ENCODE assay signal across 1 cellular context in the genomic region with DNA sequence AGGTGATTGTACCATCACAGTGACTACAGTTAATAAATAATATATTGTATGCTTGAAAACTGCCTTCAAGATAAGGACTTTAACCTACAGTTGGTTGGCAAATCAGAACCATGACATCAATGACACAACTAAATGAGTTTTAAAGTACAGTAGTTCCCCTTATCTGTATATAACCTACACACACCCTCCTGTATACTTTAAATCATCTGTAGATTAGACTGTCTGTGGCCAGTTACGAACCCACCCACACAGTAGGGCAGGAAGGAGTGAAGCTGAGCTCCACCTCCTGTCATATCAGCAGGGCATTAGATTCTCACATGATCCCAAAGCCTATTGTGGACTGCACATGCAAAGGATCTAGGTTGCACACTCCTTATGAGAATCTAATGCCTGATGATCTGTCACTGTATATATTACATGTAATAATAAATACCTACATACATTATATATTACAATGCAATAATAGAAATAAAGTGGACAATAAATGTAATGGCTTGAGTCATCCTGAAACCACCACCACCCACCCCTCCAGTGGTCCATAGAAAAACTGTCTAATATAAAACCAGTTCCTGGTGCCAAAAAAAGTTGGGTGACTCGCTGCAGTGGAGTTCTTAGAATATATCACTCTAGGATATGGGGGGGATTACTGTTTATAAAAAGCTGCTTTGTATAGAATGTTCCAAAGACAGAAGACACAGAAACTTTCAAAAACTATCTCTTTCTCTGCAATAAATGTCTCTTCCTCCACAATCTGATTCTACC.
TF ChIP-seq lines count a peak whose summit lies in the region.

No MANE protein-coding gene starts in this region.

TF ChIP-seq in K562, 482 proteins besides CTCF, POLR2A, EP300 and RAD21 (continues in another document):
- TF ChIP-seq NR2F6 (CRISPR knock-in tag; IDR thresholded peaks at IDR 0.05) (no peak), ZNF780A (CRISPR knock-in tag; IDR thresholded peaks at IDR 0.05) (no peak), KDM2B (CRISPR knock-in tag; IDR thresholded peaks at IDR 0.05) (no peak), CHD2 (IDR thresholded peaks at IDR 0.05; ENCODE audit: low read depth, low read length) (no peak), KLF6 (CRISPR knock-in tag; IDR thresholded peaks at IDR 0.05; ENCODE audit: borderline replicate concordance) (no peak), CBFA2T2 (conservative IDR thresholded peaks at IDR 0.05) (peak; percentile 56), MEIS2 (IDR thresholded peaks at IDR 0.05; ENCODE audit: partially characterized antibody) (peak; percentile 91), ZNF253 (CRISPR knock-in tag; conservative IDR thresholded peaks at IDR 0.05) (no peak), ZC3H8 (IDR thresholded peaks at IDR 0.05) (no peak), PHTF2 (CRISPR knock-in tag; IDR thresholded peaks at IDR 0.05) (no peak), HNRNPL (IDR thresholded peaks at IDR 0.05; ENCODE audit: low read depth, low read length) (no peak), ZKSCAN1 (IDR thresholded peaks at IDR 0.05; ENCODE audit: low read depth, low read length) (peak; percentile 97), HNRNPLL (IDR thresholded peaks at IDR 0.05; ENCODE audit: low read depth, low read length, poor library complexity, severe bottlenecking) (no peak), TAF1 (IDR thresholded peaks at IDR 0.05; ENCODE audit: control insufficient read depth, extremely low read depth, insufficient read depth, low read length, severe bottlenecking) (no peak), ARID1B (IDR thresholded peaks at IDR 0.05) (peak; percentile 30; the same call in 1 of the 2 replicates), JUND (IDR thresholded peaks at IDR 0.05; ENCODE audit: borderline replicate concordance, low read depth, low read length) (0 out of 2 replicates have a peak, but pooled peaks have one; percentile 3), JUND (tag; IDR thresholded peaks at IDR 0.05; ENCODE audit: borderline replicate concordance, low read depth, low read length) (no peak; the same call in 2 of the 3 replicates), RCOR1 (IDR thresholded peaks at IDR 0.05; ENCODE audit: borderline replicate concordance in 1 of 2, low read depth in 2 of 2, low read length in 2 of 2) (peak in 1 of 2 experiments; percentile 77; a peak in 2 of 4 replicates), KAT7 (CRISPR knock-in tag; IDR thresholded peaks at IDR 0.05; ENCODE audit: borderline replicate concordance) (no peak), CBFA2T3 (IDR thresholded peaks at IDR 0.05) (peak; percentile 79), ZNF140 (CRISPR knock-in tag; IDR thresholded peaks at IDR 0.05) (no peak), FOXP1 (CRISPR knock-in tag; IDR thresholded peaks at IDR 0.05) (no peak), KAT8 (IDR thresholded peaks at IDR 0.05; ENCODE audit: low read depth) (no peak), TAL1 (IDR thresholded peaks at IDR 0.05) (peak; percentile 25; the same call in 1 of the 2 replicates), SP2 (IDR thresholded peaks at IDR 0.05; ENCODE audit: extremely low read depth, low read depth, low read length, poor library complexity, severe bottlenecking) (no peak), HNRNPH1 (optimal IDR thresholded peaks at IDR 0.05; ENCODE audit: low read depth, low read length) (no peak), ELF2 (CRISPR knock-in tag; IDR thresholded peaks at IDR 0.05) (no peak), ZNF282 (CRISPR knock-in tag; IDR thresholded peaks at IDR 0.05) (no peak), TEAD4 (IDR thresholded peaks at IDR 0.05; ENCODE audit: low read length) (peak; percentile 70; the same call in 1 of the 2 replicates), TEAD4 (CRISPR knock-in tag; IDR thresholded peaks at IDR 0.05; ENCODE audit: borderline replicate concordance) (no peak), GTF2A2 (tag; IDR thresholded peaks at IDR 0.05) (no peak), SMAD4 (CRISPR knock-in tag; conservative IDR thresholded peaks at IDR 0.05) (no peak), ATF7 (IDR thresholded peaks at IDR 0.05) (peak; percentile 40; the same call in 1 of the 2 replicates), CHCHD3 (CRISPR knock-in tag; IDR thresholded peaks at IDR 0.05) (no peak), HSF4 (CRISPR knock-in tag; IDR thresholded peaks at IDR 0.05; ENCODE audit: borderline replicate concordance) (no peak), MYC (IDR thresholded peaks at IDR 0.05; ENCODE audit: low read depth, low read length) (no peak), MYC (CRISPR knock-in tag; IDR thresholded peaks at IDR 0.05; ENCODE audit: borderline replicate concordance, low read depth) (no peak), BACH1 (tag; IDR thresholded peaks at IDR 0.05) (no peak), SOX6 (IDR thresholded peaks at IDR 0.05) (peak; percentile 52; the same call in 1 of the 2 replicates), MTA3 (IDR thresholded peaks at IDR 0.05; ENCODE audit: borderline replicate concordance) (no peak), CCNT2 (IDR thresholded peaks at IDR 0.05; ENCODE audit: borderline replicate concordance, extremely low read depth, insufficient read length, low read depth, low read length) (no peak), SMARCE1 (IDR thresholded peaks at IDR 0.05) (no peak; the same call in 1 of the 2 replicates), CREM (IDR thresholded peaks at IDR 0.05; ENCODE audit: low read depth) (peak; percentile 48; the same call in 1 of the 2 replicates), RHOXF2B (CRISPR knock-in tag; conservative IDR thresholded peaks at IDR 0.05) (no peak), GATAD2A (IDR thresholded peaks at IDR 0.05) (no peak), NCOR1 (IDR thresholded peaks at IDR 0.05) (peak; percentile 25; the same call in 1 of the 2 replicates), JUNB (CRISPR knock-in tag; conservative IDR thresholded peaks at IDR 0.05) (no peak), NCOA1 (IDR thresholded peaks at IDR 0.05; ENCODE audit: low read depth) (no peak), BMI1 (IDR thresholded peaks at IDR 0.05; ENCODE audit: low read length) (no peak), HLTF (IDR thresholded peaks at IDR 0.05) (no peak)
- TF ChIP-seq, protein P1, sequence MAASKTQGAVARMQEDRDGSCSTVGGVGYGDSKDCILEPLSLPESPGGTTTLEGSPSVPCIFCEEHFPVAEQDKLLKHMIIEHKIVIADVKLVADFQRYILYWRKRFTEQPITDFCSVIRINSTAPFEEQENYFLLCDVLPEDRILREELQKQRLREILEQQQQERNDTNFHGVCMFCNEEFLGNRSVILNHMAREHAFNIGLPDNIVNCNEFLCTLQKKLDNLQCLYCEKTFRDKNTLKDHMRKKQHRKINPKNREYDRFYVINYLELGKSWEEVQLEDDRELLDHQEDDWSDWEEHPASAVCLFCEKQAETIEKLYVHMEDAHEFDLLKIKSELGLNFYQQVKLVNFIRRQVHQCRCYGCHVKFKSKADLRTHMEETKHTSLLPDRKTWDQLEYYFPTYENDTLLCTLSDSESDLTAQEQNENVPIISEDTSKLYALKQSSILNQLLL (CRISPR knock-in tag; IDR thresholded peaks at IDR 0.05; ENCODE audit: borderline replicate concordance), result no peak
- TF ChIP-seq, protein P2, sequence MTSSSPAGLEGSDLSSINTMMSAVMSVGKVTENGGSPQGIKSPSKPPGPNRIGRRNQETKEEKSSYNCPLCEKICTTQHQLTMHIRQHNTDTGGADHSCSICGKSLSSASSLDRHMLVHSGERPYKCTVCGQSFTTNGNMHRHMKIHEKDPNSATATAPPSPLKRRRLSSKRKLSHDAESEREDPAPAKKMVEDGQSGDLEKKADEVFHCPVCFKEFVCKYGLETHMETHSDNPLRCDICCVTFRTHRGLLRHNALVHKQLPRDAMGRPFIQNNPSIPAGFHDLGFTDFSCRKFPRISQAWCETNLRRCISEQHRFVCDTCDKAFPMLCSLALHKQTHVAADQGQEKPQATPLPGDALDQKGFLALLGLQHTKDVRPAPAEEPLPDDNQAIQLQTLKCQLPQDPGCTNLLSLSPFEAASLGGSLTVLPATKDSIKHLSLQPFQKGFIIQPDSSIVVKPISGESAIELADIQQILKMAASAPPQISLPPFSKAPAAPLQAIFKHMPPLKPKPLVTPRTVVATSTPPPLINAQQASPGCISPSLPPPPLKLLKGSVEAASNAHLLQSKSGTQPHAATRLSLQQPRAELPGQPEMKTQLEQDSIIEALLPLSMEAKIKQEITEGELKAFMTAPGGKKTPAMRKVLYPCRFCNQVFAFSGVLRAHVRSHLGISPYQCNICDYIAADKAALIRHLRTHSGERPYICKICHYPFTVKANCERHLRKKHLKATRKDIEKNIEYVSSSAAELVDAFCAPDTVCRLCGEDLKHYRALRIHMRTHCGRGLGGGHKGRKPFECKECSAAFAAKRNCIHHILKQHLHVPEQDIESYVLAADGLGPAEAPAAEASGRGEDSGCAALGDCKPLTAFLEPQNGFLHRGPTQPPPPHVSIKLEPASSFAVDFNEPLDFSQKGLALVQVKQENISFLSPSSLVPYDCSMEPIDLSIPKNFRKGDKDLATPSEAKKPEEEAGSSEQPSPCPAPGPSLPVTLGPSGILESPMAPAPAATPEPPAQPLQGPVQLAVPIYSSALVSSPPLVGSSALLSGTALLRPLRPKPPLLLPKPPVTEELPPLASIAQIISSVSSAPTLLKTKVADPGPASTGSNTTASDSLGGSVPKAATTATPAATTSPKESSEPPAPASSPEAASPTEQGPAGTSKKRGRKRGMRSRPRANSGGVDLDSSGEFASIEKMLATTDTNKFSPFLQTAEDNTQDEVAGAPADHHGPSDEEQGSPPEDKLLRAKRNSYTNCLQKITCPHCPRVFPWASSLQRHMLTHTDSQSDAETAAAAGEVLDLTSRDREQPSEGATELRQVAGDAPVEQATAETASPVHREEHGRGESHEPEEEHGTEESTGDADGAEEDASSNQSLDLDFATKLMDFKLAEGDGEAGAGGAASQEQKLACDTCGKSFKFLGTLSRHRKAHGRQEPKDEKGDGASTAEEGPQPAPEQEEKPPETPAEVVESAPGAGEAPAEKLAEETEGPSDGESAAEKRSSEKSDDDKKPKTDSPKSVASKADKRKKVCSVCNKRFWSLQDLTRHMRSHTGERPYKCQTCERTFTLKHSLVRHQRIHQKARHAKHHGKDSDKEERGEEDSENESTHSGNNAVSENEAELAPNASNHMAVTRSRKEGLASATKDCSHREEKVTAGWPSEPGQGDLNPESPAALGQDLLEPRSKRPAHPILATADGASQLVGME (CRISPR knock-in tag; IDR thresholded peaks at IDR 0.05), result no peak
- TF ChIP-seq, protein P3, sequence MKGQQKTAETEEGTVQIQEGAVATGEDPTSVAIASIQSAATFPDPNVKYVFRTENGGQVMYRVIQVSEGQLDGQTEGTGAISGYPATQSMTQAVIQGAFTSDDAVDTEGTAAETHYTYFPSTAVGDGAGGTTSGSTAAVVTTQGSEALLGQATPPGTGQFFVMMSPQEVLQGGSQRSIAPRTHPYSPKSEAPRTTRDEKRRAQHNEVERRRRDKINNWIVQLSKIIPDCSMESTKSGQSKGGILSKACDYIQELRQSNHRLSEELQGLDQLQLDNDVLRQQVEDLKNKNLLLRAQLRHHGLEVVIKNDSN (CRISPR knock-in tag; IDR thresholded peaks at IDR 0.05), result no peak
- TF ChIP-seq, protein P4, sequence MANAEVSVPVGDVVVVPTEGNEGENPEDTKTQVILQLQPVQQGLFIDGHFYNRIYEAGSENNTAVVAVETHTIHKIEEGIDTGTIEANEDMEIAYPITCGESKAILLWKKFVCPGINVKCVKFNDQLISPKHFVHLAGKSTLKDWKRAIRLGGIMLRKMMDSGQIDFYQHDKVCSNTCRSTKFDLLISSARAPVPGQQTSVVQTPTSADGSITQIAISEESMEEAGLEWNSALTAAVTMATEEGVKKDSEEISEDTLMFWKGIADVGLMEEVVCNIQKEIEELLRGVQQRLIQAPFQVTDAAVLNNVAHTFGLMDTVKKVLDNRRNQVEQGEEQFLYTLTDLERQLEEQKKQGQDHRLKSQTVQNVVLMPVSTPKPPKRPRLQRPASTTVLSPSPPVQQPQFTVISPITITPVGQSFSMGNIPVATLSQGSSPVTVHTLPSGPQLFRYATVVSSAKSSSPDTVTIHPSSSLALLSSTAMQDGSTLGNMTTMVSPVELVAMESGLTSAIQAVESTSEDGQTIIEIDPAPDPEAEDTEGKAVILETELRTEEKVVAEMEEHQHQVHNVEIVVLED (CRISPR knock-in tag; IDR thresholded peaks at IDR 0.05), result no peak
- TF ChIP-seq, protein P5, sequence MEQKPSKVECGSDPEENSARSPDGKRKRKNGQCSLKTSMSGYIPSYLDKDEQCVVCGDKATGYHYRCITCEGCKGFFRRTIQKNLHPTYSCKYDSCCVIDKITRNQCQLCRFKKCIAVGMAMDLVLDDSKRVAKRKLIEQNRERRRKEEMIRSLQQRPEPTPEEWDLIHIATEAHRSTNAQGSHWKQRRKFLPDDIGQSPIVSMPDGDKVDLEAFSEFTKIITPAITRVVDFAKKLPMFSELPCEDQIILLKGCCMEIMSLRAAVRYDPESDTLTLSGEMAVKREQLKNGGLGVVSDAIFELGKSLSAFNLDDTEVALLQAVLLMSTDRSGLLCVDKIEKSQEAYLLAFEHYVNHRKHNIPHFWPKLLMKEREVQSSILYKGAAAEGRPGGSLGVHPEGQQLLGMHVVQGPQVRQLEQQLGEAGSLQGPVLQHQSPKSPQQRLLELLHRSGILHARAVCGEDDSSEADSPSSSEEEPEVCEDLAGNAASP (IDR thresholded peaks at IDR 0.05), result no peak
- TF ChIP-seq, protein P6, sequence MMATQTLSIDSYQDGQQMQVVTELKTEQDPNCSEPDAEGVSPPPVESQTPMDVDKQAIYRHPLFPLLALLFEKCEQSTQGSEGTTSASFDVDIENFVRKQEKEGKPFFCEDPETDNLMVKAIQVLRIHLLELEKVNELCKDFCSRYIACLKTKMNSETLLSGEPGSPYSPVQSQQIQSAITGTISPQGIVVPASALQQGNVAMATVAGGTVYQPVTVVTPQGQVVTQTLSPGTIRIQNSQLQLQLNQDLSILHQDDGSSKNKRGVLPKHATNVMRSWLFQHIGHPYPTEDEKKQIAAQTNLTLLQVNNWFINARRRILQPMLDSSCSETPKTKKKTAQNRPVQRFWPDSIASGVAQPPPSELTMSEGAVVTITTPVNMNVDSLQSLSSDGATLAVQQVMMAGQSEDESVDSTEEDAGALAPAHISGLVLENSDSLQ (IDR thresholded peaks at IDR 0.05), result peak; percentile 85
- TF ChIP-seq, protein P7, sequence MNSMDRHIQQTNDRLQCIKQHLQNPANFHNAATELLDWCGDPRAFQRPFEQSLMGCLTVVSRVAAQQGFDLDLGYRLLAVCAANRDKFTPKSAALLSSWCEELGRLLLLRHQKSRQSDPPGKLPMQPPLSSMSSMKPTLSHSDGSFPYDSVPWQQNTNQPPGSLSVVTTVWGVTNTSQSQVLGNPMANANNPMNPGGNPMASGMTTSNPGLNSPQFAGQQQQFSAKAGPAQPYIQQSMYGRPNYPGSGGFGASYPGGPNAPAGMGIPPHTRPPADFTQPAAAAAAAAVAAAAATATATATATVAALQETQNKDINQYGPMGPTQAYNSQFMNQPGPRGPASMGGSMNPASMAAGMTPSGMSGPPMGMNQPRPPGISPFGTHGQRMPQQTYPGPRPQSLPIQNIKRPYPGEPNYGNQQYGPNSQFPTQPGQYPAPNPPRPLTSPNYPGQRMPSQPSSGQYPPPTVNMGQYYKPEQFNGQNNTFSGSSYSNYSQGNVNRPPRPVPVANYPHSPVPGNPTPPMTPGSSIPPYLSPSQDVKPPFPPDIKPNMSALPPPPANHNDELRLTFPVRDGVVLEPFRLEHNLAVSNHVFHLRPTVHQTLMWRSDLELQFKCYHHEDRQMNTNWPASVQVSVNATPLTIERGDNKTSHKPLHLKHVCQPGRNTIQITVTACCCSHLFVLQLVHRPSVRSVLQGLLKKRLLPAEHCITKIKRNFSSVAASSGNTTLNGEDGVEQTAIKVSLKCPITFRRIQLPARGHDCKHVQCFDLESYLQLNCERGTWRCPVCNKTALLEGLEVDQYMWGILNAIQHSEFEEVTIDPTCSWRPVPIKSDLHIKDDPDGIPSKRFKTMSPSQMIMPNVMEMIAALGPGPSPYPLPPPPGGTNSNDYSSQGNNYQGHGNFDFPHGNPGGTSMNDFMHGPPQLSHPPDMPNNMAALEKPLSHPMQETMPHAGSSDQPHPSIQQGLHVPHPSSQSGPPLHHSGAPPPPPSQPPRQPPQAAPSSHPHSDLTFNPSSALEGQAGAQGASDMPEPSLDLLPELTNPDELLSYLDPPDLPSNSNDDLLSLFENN (IDR thresholded peaks at IDR 0.05; ENCODE audit: low read depth in 2 of 2, low read length in 2 of 2), result no peak
